ENCODE assay signal across 11 cellular contexts in genomic region chr16:26963109-26963508, GRCh38.
DNase-seq lines count a peak whose midpoint lies in the region; ATAC-seq and TF ChIP-seq lines count a peak whose summit lies in the region.
"Had no signal": no experiment of that assay in that cellular context is flagged by ENCODE, and none has a peak within 500 bp of the region (broad histone marks: within the 10 kb centered on the region; RNA-seq: fewer than 3 reads in every experiment).

No MANE protein-coding gene starts in this region.

- H3K4me1 Mint-ChIP-seq in stimulated activated naive CD8-positive, alpha-beta T cell treated with anti-CD3 and anti-CD28 coated beads, Interleukin-15, amount 100 ng/mL, for 72 hours: peaks cover 5% of the 10 kb centered on the region

- no peaks in the 10 kb centered on the region for H3K79me2 ChIP-seq in OCI-LY1 (ENCODE audit: insufficient read depth, low read length)

- peak; percentile 40 for ATAC-seq in stimulated activated naive CD8-positive, alpha-beta T cell treated with anti-CD3 and anti-CD28 coated beads, Interleukin-15, amount 100 ng/mL, for 72 hours
- ATAC-seq in HG02981 (IDR thresholded peaks at IDR 0.05; ENCODE audit: unreplicated experiment) (no peak), GM18873 (IDR thresholded peaks at IDR 0.05; ENCODE audit: low FRiP score, unreplicated experiment) (no peak)
- ATAC-seq: activated CD4-positive, CD25-positive, alpha-beta regulatory T cell treated with anti-CD3 and anti-CD28 coated beads, Interleukin-2, amount 50 U/mL, for 24 hours had no signal

- H3K27ac Mint-ChIP-seq in stimulated activated naive CD8-positive, alpha-beta T cell treated with anti-CD3 and anti-CD28 coated beads, Interleukin-15, amount 100 ng/mL, for 72 hours: no peak overlapping the region
- H3K27ac Mint-ChIP-seq: CD4-positive, CD25-positive, alpha-beta regulatory T cell had no signal

- no peaks in the 10 kb centered on the region for H3K36me3 ChIP-seq in OCI-LY1 (ENCODE audit: insufficient read depth, low read length)

- H4K20me1 ChIP-seq in OCI-LY1 (ENCODE audit: insufficient read depth, low read length): no peaks in the 10 kb centered on the region

- TF ChIP-seq CTCF in OCI-LY1 (IDR thresholded peaks at IDR 0.05; ENCODE audit: low read length) (peak; percentile 52), fibroblast of mammary gland (conservative IDR thresholded peaks at IDR 0.05; ENCODE audit: control insufficient read depth, insufficient read depth, low read depth, low read length) (peak; percentile 41)

- no peaks in the 10 kb centered on the region for H3K9me3 ChIP-seq in OCI-LY1 (ENCODE audit: low read length)

- no peak overlapping the region for H2AFZ ChIP-seq in OCI-LY1 (ENCODE audit: low read length)

- H3K4me3 ChIP-seq in OCI-LY1 (ENCODE audit: low read depth, low read length, poor library complexity, severe bottlenecking): no peak overlapping the region
- no peak overlapping the region for H3K4me3 ChIP-seq in fibroblast of mammary gland (ENCODE audit: control insufficient read depth, low read depth, low read length)

- DNase-seq in activated T-cell treated with anti-CD3 and anti-CD28 coated beads for 48 hours (ENCODE audit: low read depth) (peak; percentile 18), activated T-cell treated with anti-CD3 and anti-CD28 coated beads for 4 hours (no peak), fibroblast of mammary gland (ENCODE audit: low read depth) (peak; percentile 59), foreskin melanocyte (no peak)
- DNase-seq in stimulated activated naive CD8-positive, alpha-beta T cell treated with anti-CD3 and anti-CD28 coated beads, Interleukin-15, amount 100 ng/mL, for 72 hours: peak; percentile 8 to 23
- DNase-seq: NCI-H2227 treated with DMSO at 0.1 percent for 48 hours had no signal

- no peaks in the 10 kb centered on the region for H3K4me1 ChIP-seq in OCI-LY1 (ENCODE audit: insufficient read depth, low read length, severe bottlenecking)

- H3K4me2 ChIP-seq in OCI-LY1 (ENCODE audit: low read length): no peak overlapping the region

- no peaks in the 10 kb centered on the region for H3F3A ChIP-seq in OCI-LY1 (ENCODE audit: insufficient read depth, low read length)

- no peaks in the 10 kb centered on the region for H3K9me2 ChIP-seq in OCI-LY1 (ENCODE audit: low read depth, low read length)

- no peak overlapping the region for H3K27ac ChIP-seq in OCI-LY1 (ENCODE audit: low read depth, low read length, poor library complexity, severe bottlenecking)

- H3K9me3 Mint-ChIP-seq in stimulated activated naive CD8-positive, alpha-beta T cell treated with anti-CD3 and anti-CD28 coated beads, Interleukin-15, amount 100 ng/mL, for 72 hours: no peaks in the 10 kb centered on the region

- H3K4me3 Mint-ChIP-seq in stimulated activated naive CD8-positive, alpha-beta T cell treated with anti-CD3 and anti-CD28 coated beads, Interleukin-15, amount 100 ng/mL, for 72 hours: no peak overlapping the region
- H3K4me3 Mint-ChIP-seq: CD4-positive, CD25-positive, alpha-beta regulatory T cell had no signal

- no peak overlapping the region for H3K9ac ChIP-seq in OCI-LY1 (ENCODE audit: low read length)

- no peaks in the 10 kb centered on the region for H3K27me3 ChIP-seq in OCI-LY1 (ENCODE audit: insufficient read depth, low read length)

- H3K27me3 Mint-ChIP-seq in stimulated activated naive CD8-positive, alpha-beta T cell treated with anti-CD3 and anti-CD28 coated beads, Interleukin-15, amount 100 ng/mL, for 72 hours: peaks cover 8% of the 10 kb centered on the region

Comparison
In these comparisons a context has a peak if more than half of its experiments do, and no peak if none do; other contexts are left out.
1. DNase-seq: peak in activated T-cell treated with anti-CD3 and anti-CD28 coated beads for 48 hours (single experiment), fibroblast of mammary gland (single experiment) and stimulated activated naive CD8-positive, alpha-beta T cell treated with anti-CD3 and anti-CD28 coated beads, Interleukin-15, amount 100 ng/mL, for 72 hours (2 of 2); none in activated T-cell treated with anti-CD3 and anti-CD28 coated beads for 4 hours (single experiment) and foreskin melanocyte (single experiment).